9 cellular contexts compared by ENCODE assay signal in the genomic region with DNA sequence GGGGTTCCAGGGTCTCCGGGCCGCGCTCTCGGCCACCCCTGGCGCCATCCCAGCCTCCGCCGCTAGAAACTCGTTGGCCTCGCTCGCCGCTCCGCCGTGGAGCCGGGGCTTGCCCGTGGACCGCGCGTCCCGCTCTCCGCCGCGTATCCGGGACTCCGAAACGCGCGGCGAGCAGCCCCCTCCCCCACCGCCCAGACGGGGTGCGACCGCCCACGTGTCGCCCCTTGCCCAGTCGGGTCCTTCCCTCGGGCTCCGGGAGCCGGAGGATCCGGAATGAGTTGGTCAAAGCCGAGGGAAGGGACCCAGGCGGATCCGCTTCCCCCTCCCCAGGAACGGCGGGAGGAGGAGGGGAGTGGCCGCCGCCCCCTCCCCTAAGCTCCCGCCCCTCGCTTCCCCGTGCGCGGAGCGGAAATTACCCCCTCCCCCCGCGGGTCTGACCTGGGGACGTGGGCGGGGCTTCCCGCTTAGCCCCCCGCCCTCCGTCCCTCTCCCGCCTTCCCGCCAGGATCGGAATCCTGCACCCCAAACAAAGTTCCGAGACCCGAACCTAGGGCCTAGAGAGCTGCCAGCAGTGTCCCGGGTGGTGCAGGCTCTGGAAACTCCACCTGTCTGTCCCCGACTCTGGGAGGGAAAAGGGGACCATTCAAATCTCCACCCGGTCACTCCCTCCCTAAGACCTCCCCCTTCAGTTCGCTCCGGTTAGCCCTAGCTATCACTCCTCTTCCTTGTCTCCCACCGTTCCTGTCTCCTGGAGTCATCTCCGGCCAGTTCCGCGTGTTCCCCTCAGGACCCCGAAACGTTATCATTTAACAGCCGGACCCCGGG.
DNase-seq lines count a peak whose midpoint lies in the region; ATAC-seq and TF ChIP-seq lines count a peak whose summit lies in the region.
"Had no signal": no experiment of that assay in that cellular context is flagged by ENCODE, and none has a peak within 500 bp of the region (broad histone marks: within the 10 kb centered on the region; RNA-seq: fewer than 3 reads in every experiment).

No MANE protein-coding gene starts in this region.

- H3K27me3 Mint-ChIP-seq in nephron (ENCODE audit: low read depth), result peaks cover 28% of the 10 kb centered on the region

- H3K4me3 ChIP-seq in GM08714 (ENCODE audit: low read length) (peak overlapping the region; percentile 27), astrocyte of the cerebellum (ENCODE audit: low read depth, low read length) (peak overlapping the region; percentile 79)
- H3K4me3 ChIP-seq: lower lobe of right lung had no signal

- H3K4me3 Mint-ChIP-seq in nephron, result peak overlapping the region; percentile 87 to 95 (median 94)

- H3K4me1 Mint-ChIP-seq in nephron, result peaks cover 28% of the 10 kb centered on the region

- TF ChIP-seq CTCF in astrocyte of the cerebellum (IDR thresholded peaks at IDR 0.05; ENCODE audit: low read depth, low read length, missing control alignments), result no peak
- TF ChIP-seq CTCF in nephron (IDR thresholded peaks at IDR 0.05; ENCODE audit: unreplicated experiment in 3 of 3), result peak in 1 of 3 experiments; percentile 18

- peak overlapping the region; percentile 90 to 97 (median 91) for H3K27ac Mint-ChIP-seq in nephron

- ATAC-seq in GM21528 (IDR thresholded peaks at IDR 0.05; ENCODE audit: low FRiP score, unreplicated experiment) (no peak), GM18505 (IDR thresholded peaks at IDR 0.05; ENCODE audit: unreplicated experiment) (no peak), HG02610 (IDR thresholded peaks at IDR 0.05; ENCODE audit: unreplicated experiment) (no peak)

- H3K9me3 Mint-ChIP-seq in nephron, result no peaks in the 10 kb centered on the region

- in situ Hi-C loops in astrocyte of the cerebellum (cut with HindIII; ENCODE audit: low sequenced_read_pairs), result no loop called here

- peak; percentile 37 for DNase-seq in NCI-H1105 treated with DMSO at 0.1 percent for 48 hours (lab: John Stamatoyannopoulos, UW)
- DNase-seq in astrocyte of the cerebellum (ENCODE audit: low read depth), result no peak
- DNase-seq in cerebellar nuclear complex (lab: John Stamatoyannopoulos, UW), result no peak
- DNase-seq: lower lobe of right lung had no signal

- no peak for TF ChIP-seq POLR2A in GM18505 (IDR thresholded peaks at IDR 0.05; ENCODE audit: borderline replicate concordance, extremely low read depth, insufficient read depth, insufficient read length)

- H3K36me3 Mint-ChIP-seq in nephron (ENCODE audit: low read depth), result peaks cover 13% of the 10 kb centered on the region
